ENCODE assay signal across 2 cellular contexts in the genomic region with DNA sequence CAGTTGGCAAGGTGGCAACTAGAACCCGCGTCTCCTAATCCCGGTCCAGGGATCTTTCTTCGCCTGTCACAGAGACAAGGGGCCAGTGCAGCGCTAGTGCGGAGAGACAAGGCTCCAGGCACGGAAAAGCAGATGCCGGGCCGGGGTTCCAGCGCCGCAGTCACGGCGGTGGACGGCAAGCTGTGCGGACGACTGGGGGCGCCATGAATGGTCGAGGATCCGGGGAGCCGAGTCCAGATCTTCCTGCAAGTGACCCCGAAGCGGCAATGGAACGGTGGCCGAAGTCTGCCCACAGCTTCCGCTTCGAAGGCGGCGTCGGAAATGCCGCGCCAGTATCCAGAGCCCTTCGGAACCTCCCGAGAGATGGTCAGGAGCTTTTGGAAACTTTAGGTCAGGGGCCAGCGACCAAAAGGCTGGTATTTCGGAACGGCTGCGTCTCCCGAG.
A peak's percentile ranks its signal among the peaks of the same experiment; 100 is the strongest.
TF ChIP-seq lines count a peak whose summit lies in the region.

No MANE protein-coding gene starts in this region.

TF ChIP-seq in GM23338, 12 proteins besides CTCF, POLR2A, EP300 and RAD21:
- TF ChIP-seq POLR2AphosphoS5 (IDR thresholded peaks at IDR 0.05; ENCODE audit: low read depth) (no peak), STAT1 (IDR thresholded peaks at IDR 0.05; ENCODE audit: unreplicated experiment) (no peak), ZNF114 (CRISPR knock-in tag; IDR thresholded peaks at IDR 0.05) (no peak), NANOG (IDR thresholded peaks at IDR 0.05; ENCODE audit: borderline replicate concordance) (no peak)
- TF ChIP-seq, protein P1, sequence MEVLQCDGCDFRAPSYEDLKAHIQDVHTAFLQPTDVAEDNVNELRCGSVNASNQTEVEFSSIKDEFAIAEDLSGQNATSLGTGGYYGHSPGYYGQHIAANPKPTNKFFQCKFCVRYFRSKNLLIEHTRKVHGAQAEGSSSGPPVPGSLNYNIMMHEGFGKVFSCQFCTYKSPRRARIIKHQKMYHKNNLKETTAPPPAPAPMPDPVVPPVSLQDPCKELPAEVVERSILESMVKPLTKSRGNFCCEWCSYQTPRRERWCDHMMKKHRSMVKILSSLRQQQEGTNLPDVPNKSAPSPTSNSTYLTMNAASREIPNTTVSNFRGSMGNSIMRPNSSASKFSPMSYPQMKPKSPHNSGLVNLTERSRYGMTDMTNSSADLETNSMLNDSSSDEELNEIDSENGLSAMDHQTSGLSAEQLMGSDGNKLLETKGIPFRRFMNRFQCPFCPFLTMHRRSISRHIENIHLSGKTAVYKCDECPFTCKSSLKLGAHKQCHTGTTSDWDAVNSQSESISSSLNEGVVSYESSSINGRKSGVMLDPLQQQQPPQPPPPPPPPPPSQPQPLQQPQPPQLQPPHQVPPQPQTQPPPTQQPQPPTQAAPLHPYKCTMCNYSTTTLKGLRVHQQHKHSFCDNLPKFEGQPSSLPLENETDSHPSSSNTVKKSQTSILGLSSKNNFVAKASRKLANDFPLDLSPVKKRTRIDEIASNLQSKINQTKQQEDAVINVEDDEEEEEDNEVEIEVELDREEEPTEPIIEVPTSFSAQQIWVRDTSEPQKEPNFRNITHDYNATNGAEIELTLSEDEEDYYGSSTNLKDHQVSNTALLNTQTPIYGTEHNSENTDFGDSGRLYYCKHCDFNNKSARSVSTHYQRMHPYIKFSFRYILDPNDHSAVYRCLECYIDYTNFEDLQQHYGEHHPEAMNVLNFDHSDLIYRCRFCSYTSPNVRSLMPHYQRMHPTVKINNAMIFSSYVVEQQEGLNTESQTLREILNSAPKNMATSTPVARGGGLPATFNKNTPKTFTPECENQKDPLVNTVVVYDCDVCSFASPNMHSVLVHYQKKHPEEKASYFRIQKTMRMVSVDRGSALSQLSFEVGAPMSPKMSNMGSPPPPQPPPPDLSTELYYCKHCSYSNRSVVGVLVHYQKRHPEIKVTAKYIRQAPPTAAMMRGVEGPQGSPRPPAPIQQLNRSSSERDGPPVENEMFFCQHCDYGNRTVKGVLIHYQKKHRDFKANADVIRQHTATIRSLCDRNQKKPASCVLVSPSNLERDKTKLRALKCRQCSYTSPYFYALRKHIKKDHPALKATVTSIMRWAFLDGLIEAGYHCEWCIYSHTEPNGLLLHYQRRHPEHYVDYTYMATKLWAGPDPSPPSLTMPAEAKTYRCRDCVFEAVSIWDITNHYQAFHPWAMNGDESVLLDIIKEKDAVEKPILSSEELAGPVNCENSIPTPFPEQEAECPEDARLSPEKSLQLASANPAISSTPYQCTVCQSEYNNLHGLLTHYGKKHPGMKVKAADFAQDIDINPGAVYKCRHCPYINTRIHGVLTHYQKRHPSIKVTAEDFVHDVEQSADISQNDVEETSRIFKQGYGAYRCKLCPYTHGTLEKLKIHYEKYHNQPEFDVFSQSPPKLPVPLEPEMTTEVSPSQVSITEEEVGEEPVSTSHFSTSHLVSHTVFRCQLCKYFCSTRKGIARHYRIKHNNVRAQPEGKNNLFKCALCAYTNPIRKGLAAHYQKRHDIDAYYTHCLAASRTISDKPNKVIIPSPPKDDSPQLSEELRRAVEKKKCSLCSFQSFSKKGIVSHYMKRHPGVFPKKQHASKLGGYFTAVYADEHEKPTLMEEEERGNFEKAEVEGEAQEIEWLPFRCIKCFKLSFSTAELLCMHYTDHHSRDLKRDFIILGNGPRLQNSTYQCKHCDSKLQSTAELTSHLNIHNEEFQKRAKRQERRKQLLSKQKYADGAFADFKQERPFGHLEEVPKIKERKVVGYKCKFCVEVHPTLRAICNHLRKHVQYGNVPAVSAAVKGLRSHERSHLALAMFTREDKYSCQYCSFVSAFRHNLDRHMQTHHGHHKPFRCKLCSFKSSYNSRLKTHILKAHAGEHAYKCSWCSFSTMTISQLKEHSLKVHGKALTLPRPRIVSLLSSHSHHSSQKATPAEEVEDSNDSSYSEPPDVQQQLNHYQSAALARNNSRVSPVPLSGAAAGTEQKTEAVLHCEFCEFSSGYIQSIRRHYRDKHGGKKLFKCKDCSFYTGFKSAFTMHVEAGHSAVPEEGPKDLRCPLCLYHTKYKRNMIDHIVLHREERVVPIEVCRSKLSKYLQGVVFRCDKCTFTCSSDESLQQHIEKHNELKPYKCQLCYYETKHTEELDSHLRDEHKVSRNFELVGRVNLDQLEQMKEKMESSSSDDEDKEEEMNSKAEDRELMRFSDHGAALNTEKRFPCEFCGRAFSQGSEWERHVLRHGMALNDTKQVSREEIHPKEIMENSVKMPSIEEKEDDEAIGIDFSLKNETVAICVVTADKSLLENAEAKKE (CRISPR knock-in tag; IDR thresholded peaks at IDR 0.05): no peak
- TF ChIP-seq, protein P2, sequence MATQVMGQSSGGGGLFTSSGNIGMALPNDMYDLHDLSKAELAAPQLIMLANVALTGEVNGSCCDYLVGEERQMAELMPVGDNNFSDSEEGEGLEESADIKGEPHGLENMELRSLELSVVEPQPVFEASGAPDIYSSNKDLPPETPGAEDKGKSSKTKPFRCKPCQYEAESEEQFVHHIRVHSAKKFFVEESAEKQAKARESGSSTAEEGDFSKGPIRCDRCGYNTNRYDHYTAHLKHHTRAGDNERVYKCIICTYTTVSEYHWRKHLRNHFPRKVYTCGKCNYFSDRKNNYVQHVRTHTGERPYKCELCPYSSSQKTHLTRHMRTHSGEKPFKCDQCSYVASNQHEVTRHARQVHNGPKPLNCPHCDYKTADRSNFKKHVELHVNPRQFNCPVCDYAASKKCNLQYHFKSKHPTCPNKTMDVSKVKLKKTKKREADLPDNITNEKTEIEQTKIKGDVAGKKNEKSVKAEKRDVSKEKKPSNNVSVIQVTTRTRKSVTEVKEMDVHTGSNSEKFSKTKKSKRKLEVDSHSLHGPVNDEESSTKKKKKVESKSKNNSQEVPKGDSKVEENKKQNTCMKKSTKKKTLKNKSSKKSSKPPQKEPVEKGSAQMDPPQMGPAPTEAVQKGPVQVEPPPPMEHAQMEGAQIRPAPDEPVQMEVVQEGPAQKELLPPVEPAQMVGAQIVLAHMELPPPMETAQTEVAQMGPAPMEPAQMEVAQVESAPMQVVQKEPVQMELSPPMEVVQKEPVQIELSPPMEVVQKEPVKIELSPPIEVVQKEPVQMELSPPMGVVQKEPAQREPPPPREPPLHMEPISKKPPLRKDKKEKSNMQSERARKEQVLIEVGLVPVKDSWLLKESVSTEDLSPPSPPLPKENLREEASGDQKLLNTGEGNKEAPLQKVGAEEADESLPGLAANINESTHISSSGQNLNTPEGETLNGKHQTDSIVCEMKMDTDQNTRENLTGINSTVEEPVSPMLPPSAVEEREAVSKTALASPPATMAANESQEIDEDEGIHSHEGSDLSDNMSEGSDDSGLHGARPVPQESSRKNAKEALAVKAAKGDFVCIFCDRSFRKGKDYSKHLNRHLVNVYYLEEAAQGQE (IDR thresholded peaks at IDR 0.05; ENCODE audit: unreplicated experiment): no peak

TF ChIP-seq in HepG2, 621 proteins besides CTCF, POLR2A, EP300 and RAD21 (continues in another document):
- peak; percentile 31; the same call in 1 of the 2 replicates for TF ChIP-seq ZSCAN20 (CRISPR knock-in tag; IDR thresholded peaks at IDR 0.05; ENCODE audit: borderline replicate concordance)
- no peak for TF ChIP-seq ARNTL (CRISPR knock-in tag; IDR thresholded peaks at IDR 0.05)
- TF ChIP-seq DMAP1 (CRISPR knock-in tag; IDR thresholded peaks at IDR 0.05): peak; percentile 79; the same call in 1 of the 2 replicates
- 0 out of 2 replicates have a peak, but pooled peaks have one; percentile 72 for TF ChIP-seq ZNF569 (CRISPR knock-in tag; IDR thresholded peaks at IDR 0.05; ENCODE audit: borderline replicate concordance)
- TF ChIP-seq JUND (CRISPR knock-in tag; IDR thresholded peaks at IDR 0.05): peak; percentile 8; the same call in 1 of the 2 replicates
- no peak for TF ChIP-seq FOXP1 (IDR thresholded peaks at IDR 0.05)
- TF ChIP-seq FOXP1 (CRISPR knock-in tag; IDR thresholded peaks at IDR 0.05): no peak
- TF ChIP-seq ZFP90 (CRISPR knock-in tag; IDR thresholded peaks at IDR 0.05; ENCODE audit: borderline replicate concordance): peak; percentile 73; the same call in 1 of the 2 replicates
- no peak; the same call in 1 of the 2 replicates for TF ChIP-seq FOXC1 (CRISPR knock-in tag; IDR thresholded peaks at IDR 0.05; ENCODE audit: borderline replicate concordance)
- 0 out of 2 replicates have a peak, but pooled peaks have one; percentile 61 for TF ChIP-seq ZSCAN21 (CRISPR knock-in tag; IDR thresholded peaks at IDR 0.05; ENCODE audit: borderline replicate concordance)
- TF ChIP-seq SIN3A (IDR thresholded peaks at IDR 0.05; ENCODE audit: borderline replicate concordance, low read depth, low read length): no peak
- 0 out of 2 replicates have a peak, but pooled peaks have one; percentile 6 for TF ChIP-seq ZNF143 (CRISPR knock-in tag; IDR thresholded peaks at IDR 0.05)
- TF ChIP-seq SMAD9 (CRISPR knock-in tag; IDR thresholded peaks at IDR 0.05): 0 out of 2 replicates have a peak, but pooled peaks have one; percentile 31
- peak; percentile 50 for TF ChIP-seq AGO2 (optimal IDR thresholded peaks at IDR 0.05; ENCODE audit: low read depth, low read length)
- TF ChIP-seq FOXA3 (CRISPR knock-in tag; IDR thresholded peaks at IDR 0.05): no peak
- peak; percentile 63 for TF ChIP-seq ZNF777 (CRISPR knock-in tag; IDR thresholded peaks at IDR 0.05)
- 0 out of 2 replicates have a peak, but pooled peaks have one; percentile 23 for TF ChIP-seq NFKB2 (CRISPR knock-in tag; IDR thresholded peaks at IDR 0.05; ENCODE audit: borderline replicate concordance)
- TF ChIP-seq ZNF17 (CRISPR knock-in tag; IDR thresholded peaks at IDR 0.05): 0 out of 2 replicates have a peak, but pooled peaks have one; percentile 4
- TF ChIP-seq, protein P3, sequence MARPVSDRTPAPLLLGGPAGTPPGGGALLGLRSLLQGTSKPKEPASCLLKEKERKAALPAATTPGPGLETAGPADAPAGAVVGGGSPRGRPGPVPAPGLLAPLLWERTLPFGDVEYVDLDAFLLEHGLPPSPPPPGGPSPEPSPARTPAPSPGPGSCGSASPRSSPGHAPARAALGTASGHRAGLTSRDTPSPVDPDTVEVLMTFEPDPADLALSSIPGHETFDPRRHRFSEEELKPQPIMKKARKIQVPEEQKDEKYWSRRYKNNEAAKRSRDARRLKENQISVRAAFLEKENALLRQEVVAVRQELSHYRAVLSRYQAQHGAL (CRISPR knock-in tag; IDR thresholded peaks at IDR 0.05; ENCODE audit: not compliant biosample characterization): peak; percentile 52
- peak; percentile 77; the same call in 1 of the 2 replicates for TF ChIP-seq ZNF446 (CRISPR knock-in tag; IDR thresholded peaks at IDR 0.05)
- TF ChIP-seq, protein P4, sequence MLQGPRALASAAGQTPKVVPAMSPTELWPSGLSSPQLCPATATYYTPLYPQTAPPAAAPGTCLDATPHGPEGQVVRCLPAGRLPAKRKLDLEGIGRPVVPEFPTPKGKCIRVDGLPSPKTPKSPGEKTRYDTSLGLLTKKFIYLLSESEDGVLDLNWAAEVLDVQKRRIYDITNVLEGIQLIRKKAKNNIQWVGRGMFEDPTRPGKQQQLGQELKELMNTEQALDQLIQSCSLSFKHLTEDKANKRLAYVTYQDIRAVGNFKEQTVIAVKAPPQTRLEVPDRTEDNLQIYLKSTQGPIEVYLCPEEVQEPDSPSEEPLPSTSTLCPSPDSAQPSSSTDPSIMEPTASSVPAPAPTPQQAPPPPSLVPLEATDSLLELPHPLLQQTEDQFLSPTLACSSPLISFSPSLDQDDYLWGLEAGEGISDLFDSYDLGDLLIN (CRISPR knock-in tag; IDR thresholded peaks at IDR 0.05; ENCODE audit: borderline replicate concordance): peak; percentile 22; the same call in 1 of the 2 replicates
- no peak for TF ChIP-seq FOSL1 (CRISPR knock-in tag; IDR thresholded peaks at IDR 0.05; ENCODE audit: borderline replicate concordance)
- TF ChIP-seq, protein P5, sequence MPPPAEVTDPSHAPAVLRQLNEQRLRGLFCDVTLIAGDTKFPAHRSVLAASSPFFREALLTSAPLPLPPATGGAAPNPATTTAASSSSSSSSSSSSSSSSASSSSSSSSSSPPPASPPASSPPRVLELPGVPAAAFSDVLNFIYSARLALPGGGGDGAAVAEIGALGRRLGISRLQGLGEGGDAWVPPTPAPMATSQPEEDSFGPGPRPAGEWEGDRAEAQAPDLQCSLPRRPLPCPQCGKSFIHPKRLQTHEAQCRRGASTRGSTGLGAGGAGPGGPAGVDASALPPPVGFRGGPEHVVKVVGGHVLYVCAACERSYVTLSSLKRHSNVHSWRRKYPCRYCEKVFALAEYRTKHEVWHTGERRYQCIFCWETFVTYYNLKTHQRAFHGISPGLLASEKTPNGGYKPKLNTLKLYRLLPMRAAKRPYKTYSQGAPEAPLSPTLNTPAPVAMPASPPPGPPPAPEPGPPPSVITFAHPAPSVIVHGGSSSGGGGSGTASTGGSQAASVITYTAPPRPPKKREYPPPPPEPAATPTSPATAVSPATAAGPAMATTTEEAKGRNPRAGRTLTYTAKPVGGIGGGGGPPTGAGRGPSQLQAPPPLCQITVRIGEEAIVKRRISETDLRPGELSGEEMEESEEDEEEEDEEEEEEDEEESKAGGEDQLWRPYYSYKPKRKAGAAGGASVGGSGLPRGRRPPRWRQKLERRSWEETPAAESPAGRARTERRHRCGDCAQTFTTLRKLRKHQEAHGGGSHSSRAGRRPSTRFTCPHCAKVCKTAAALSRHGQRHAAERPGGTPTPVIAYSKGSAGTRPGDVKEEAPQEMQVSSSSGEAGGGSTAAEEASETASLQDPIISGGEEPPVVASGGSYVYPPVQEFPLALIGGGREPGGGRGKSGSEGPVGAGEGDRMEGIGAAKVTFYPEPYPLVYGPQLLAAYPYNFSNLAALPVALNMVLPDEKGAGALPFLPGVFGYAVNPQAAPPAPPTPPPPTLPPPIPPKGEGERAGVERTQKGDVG (CRISPR knock-in tag; IDR thresholded peaks at IDR 0.05; ENCODE audit: borderline replicate concordance): 0 out of 2 replicates have a peak, but pooled peaks have one; percentile 17
- TF ChIP-seq YY1 (IDR thresholded peaks at IDR 0.05; ENCODE audit: insufficient read depth, insufficient replicate concordance, low read depth, low read length): peak; percentile 59
- TF ChIP-seq, protein P6, sequence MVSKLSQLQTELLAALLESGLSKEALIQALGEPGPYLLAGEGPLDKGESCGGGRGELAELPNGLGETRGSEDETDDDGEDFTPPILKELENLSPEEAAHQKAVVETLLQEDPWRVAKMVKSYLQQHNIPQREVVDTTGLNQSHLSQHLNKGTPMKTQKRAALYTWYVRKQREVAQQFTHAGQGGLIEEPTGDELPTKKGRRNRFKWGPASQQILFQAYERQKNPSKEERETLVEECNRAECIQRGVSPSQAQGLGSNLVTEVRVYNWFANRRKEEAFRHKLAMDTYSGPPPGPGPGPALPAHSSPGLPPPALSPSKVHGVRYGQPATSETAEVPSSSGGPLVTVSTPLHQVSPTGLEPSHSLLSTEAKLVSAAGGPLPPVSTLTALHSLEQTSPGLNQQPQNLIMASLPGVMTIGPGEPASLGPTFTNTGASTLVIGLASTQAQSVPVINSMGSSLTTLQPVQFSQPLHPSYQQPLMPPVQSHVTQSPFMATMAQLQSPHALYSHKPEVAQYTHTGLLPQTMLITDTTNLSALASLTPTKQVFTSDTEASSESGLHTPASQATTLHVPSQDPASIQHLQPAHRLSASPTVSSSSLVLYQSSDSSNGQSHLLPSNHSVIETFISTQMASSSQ (IDR thresholded peaks at IDR 0.05; ENCODE audit: low read depth): no peak
- TF ChIP-seq, protein P6 (CRISPR knock-in tag; IDR thresholded peaks at IDR 0.05; ENCODE audit: borderline replicate concordance): no peak
